8 cellular contexts compared by ENCODE assay signal in genomic region chr22:39174498-39175120, GRCh38. TPM values are rescaled to one million over a fixed set of nuclear protein-coding genes. Genes with fewer than 3 reads are reported as not detected.
DNase-seq lines count a peak whose midpoint lies in the region; TF ChIP-seq lines count a peak whose summit lies in the region.

No MANE protein-coding gene starts in this region.

- H3K4me3 ChIP-seq in SJCRH30 = no peak overlapping the region
- no peak overlapping the region for H3K4me3 ChIP-seq in uterus

- H3K9me3 Mint-ChIP-seq in activated naive CD8-positive, alpha-beta T cell treated with anti-CD3 and anti-CD28 coated beads for 36 hours = no peaks in the 10 kb centered on the region

- TF ChIP-seq CTCF in GM20000 (IDR thresholded peaks at IDR 0.05; ENCODE audit: extremely low read depth, missing control alignments) (no peak), uterus (IDR thresholded peaks at IDR 0.05) (no peak)

- TF ChIP-seq POLR2A in uterus (IDR thresholded peaks at IDR 0.05) = peak in 1 of 2 donors; percentile 16

- DNase-seq in GM20000 (ENCODE audit: low spot score) (peak; percentile 42), SJCRH30 (peak; percentile 86 to 97), cardiac septum (ENCODE audit: low spot score) (peak; percentile 91), pons (ENCODE audit: low spot score) (peak; percentile 41), uterus (peak; percentile 75 to 87), DMS79 treated with DMSO at 0.1 percent for 48 hours (lab: John Stamatoyannopoulos, UW) (no peak), hippocampal formation (lab: John Stamatoyannopoulos, UW) (no peak)
- DNase-seq in activated naive CD8-positive, alpha-beta T cell treated with anti-CD3 and anti-CD28 coated beads for 36 hours = peak; percentile 63

- H3K9me3 ChIP-seq in SJCRH30 (replicated peaks) (no peaks in the 10 kb centered on the region), uterus (no peaks in the 10 kb centered on the region)

- H3K27me3 Mint-ChIP-seq in activated naive CD8-positive, alpha-beta T cell treated with anti-CD3 and anti-CD28 coated beads for 36 hours = no peaks in the 10 kb centered on the region

- peaks cover 35% of the 10 kb centered on the region for H3K4me1 Mint-ChIP-seq in activated naive CD8-positive, alpha-beta T cell treated with anti-CD3 and anti-CD28 coated beads for 36 hours

- H3K4me1 ChIP-seq in SJCRH30 (peaks cover 52% of the 10 kb centered on the region), uterus (peaks cover 0 to 48% of the 10 kb centered on the region in 2 donors)

- peak overlapping the region; percentile 87 for H3K27ac Mint-ChIP-seq in activated naive CD8-positive, alpha-beta T cell treated with anti-CD3 and anti-CD28 coated beads for 36 hours

- no peaks in the 10 kb centered on the region for H3K36me3 Mint-ChIP-seq in activated naive CD8-positive, alpha-beta T cell treated with anti-CD3 and anti-CD28 coated beads for 36 hours

- H3K4me3 Mint-ChIP-seq in activated naive CD8-positive, alpha-beta T cell treated with anti-CD3 and anti-CD28 coated beads for 36 hours = peak overlapping the region; percentile 41

- H3K36me3 ChIP-seq in SJCRH30 = no peaks in the 10 kb centered on the region
- H3K36me3 ChIP-seq in uterus = no peaks in the 10 kb centered on the region

- H3K27me3 ChIP-seq in SJCRH30 (no peaks in the 10 kb centered on the region), uterus (no peaks in the 10 kb centered on the region)

- H3K27ac ChIP-seq in SJCRH30 = peak overlapping the region; percentile 74
- peak overlapping the region; percentile 81 to 88 for H3K27ac ChIP-seq in uterus

- intact Hi-C loops in cardiac septum (cut with DNase I) = loop anchor here (5.0 kb wide), 1 partner anchor 343 kb away; no protein-coding TSS in a partner anchor
- intact Hi-C loops in uterus (cut with DNase I; ENCODE audit: low total_unique reads) = loop anchor here (10.0 kb wide), 1 partner anchor 340 kb away; no protein-coding TSS in a partner anchor

RNA-seq across cellular contexts. Expression of gene CBX7, which starts 22.1 kb away (rescaled TPM):
- 0.35 and 0.65 TPM in 2 replicates for total RNA-seq in SJCRH30 (2014; rRNA removed; shearing (Covaris generic))
- total RNA-seq in activated naive CD8-positive, alpha-beta T cell treated with anti-CD3 and anti-CD28 coated beads for 36 hours = 10 to 100 TPM; 11.6 to 12.5 TPM
- total RNA-seq in cardiac septum (89.6 TPM), uterus (100 to 1,000 TPM in 2 of 4 donors, 10 to 100 TPM in 2; 16.0 to 128 (median 102) TPM)

Comparison
In these comparisons a context has a peak if more than half of its experiments do, and no peak if none do; other contexts are left out.
1. DNase-seq: peak in GM20000 (single experiment), SJCRH30 (2 of 2), activated naive CD8-positive, alpha-beta T cell treated with anti-CD3 and anti-CD28 coated beads for 36 hours (single experiment), cardiac septum (single experiment), pons (single experiment) and uterus (2 of 2); none in DMS79 treated with DMSO at 0.1 percent for 48 hours (single experiment) and hippocampal formation (0 of 2).